ENCODE assay signal across 1 cellular context in the genomic region with DNA sequence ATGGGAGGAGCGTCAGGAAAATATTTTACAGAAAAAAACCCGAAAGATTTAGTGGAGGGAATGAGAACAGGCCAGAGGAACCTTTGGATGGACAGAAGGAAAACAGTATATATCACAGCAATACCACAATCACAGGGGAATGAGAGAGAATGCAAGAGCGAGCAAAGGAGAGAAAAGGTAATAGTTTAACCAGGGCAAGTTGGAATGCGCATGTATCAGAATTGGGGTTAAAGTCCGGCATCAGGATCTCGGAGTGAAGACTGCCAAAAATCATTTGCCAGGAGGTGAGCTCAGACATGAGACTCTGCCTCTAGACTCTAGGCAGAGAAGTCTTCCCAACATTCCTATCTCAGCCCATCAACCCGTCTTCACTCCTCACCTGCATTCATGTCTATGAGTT.
TF ChIP-seq lines count a peak whose summit lies in the region.

No MANE protein-coding gene starts in this region.

TF ChIP-seq in IMR-90, 13 proteins besides CTCF, POLR2A, EP300 and RAD21:
- TF ChIP-seq, protein P1, sequence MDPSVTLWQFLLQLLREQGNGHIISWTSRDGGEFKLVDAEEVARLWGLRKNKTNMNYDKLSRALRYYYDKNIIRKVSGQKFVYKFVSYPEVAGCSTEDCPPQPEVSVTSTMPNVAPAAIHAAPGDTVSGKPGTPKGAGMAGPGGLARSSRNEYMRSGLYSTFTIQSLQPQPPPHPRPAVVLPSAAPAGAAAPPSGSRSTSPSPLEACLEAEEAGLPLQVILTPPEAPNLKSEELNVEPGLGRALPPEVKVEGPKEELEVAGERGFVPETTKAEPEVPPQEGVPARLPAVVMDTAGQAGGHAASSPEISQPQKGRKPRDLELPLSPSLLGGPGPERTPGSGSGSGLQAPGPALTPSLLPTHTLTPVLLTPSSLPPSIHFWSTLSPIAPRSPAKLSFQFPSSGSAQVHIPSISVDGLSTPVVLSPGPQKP (IDR thresholded peaks at IDR 0.05; ENCODE audit: borderline replicate concordance, low read depth, low read length) = no peak
- no peak for TF ChIP-seq MAZ (IDR thresholded peaks at IDR 0.05; ENCODE audit: borderline replicate concordance, low read depth, low read length)
- TF ChIP-seq RCOR1 (IDR thresholded peaks at IDR 0.05; ENCODE audit: insufficient replicate concordance, low read length) = no peak
- TF ChIP-seq MXI1 (IDR thresholded peaks at IDR 0.05; ENCODE audit: borderline replicate concordance, low read depth, low read length) = no peak
- no peak for TF ChIP-seq MAFK (IDR thresholded peaks at IDR 0.05; ENCODE audit: low read depth, low read length)
- TF ChIP-seq SMC3 (IDR thresholded peaks at IDR 0.05; ENCODE audit: low read depth, low read length) = no peak
- TF ChIP-seq, protein P2, sequence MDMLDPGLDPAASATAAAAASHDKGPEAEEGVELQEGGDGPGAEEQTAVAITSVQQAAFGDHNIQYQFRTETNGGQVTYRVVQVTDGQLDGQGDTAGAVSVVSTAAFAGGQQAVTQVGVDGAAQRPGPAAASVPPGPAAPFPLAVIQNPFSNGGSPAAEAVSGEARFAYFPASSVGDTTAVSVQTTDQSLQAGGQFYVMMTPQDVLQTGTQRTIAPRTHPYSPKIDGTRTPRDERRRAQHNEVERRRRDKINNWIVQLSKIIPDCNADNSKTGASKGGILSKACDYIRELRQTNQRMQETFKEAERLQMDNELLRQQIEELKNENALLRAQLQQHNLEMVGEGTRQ (IDR thresholded peaks at IDR 0.05; ENCODE audit: low read depth, low read length) = no peak
- no peak for TF ChIP-seq FOS (IDR thresholded peaks at IDR 0.05; ENCODE audit: low read depth, low read length)
- TF ChIP-seq RFX5 (IDR thresholded peaks at IDR 0.05; ENCODE audit: low read depth, low read length) = no peak
- no peak for TF ChIP-seq CHD1 (IDR thresholded peaks at IDR 0.05; ENCODE audit: low read depth, low read length)
- no peak for TF ChIP-seq NFE2L2 (IDR thresholded peaks at IDR 0.05; ENCODE audit: low read depth, low read length)
- no peak for TF ChIP-seq CEBPB (IDR thresholded peaks at IDR 0.05; ENCODE audit: low read depth, low read length)
- no peak for TF ChIP-seq BHLHE40 (IDR thresholded peaks at IDR 0.05; ENCODE audit: low read depth, low read length)
